Comparison of ENCODE assay signal across 18 cellular contexts in the genomic region with DNA sequence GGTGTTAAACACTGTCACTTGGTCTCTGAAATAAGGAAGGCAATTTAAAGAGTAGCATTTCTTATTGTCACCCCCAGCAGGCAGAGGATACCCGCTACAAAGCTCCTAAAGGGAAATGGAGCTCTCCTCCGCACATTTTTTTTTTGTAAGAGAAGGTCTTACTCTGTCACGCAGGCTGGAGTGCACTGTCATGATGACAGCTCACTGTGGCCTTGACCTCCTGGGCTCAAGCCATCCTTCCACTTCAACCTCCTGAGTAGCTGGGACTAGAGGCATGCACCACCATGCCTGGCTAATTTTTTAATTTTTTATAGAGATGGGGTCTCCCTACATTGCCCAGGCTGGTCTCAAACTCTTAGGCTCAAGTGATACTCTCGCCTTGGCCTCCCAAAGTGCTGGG.
"Had no signal": no experiment of that assay in that cellular context is flagged by ENCODE, and none has a peak within 500 bp of the region (broad histone marks: within the 10 kb centered on the region; RNA-seq: fewer than 3 reads in every experiment).

No MANE protein-coding gene starts in this region.

- H3K36me3 ChIP-seq: brain microvascular endothelial cell had no signal

- H3K27me3 ChIP-seq: ascending aorta, brain microvascular endothelial cell, esophagus squamous epithelium, gastroesophageal sphincter, tibial artery had no signal

- H3K9me3 ChIP-seq: ascending aorta, esophagus squamous epithelium, gastroesophageal sphincter, tibial artery had no signal

- ATAC-seq: activated T-cell treated with anti-CD3 and anti-CD28 coated beads, Interleukin-2, amount 50 U/mL, for 72 hours; gastroesophageal sphincter; natural killer cell treated with Interleukin-12 subunit alpha and Interleukin-12 subunit beta and Interleukin-15 and Interleukin-18, amount 100 ng/mL, for 72 hours; SK-N-SH treated with all-trans-retinoic acid at 6 μM for 48 hours; stimulated activated effector memory CD8-positive, alpha-beta T cell treated with anti-CD3 and anti-CD28 coated beads, Interleukin-12 subunit alpha, Interleukin-12 subunit beta, amount 100 ng/mL, for 72 hours; stimulated activated naive CD8-positive, alpha-beta T cell treated with anti-CD3 and anti-CD28 coated beads, Interleukin-15, amount 100 ng/mL, for 72 hours; T-cell had no signal

- DNase-seq: activated B cell treated with CpG ODN at 0.5 μM for 24 hours; activated CD4-positive, alpha-beta memory T cell treated with anti-CD3 and anti-CD28 coated beads, Interleukin-2, amount 10 ng/mL, durations not matched to agents 7 days and 5 days; activated CD4-positive, alpha-beta T cell treated with anti-CD3 and anti-CD28 coated beads for 4 hours; activated gamma-delta T cell; activated T-cell treated with anti-CD3 and anti-CD28 coated beads, Interleukin-2, amount 50 U/mL, for 72 hours; brain microvascular endothelial cell; endodermal cell; esophagus squamous epithelium; small intestine; stimulated activated CD4-positive, alpha-beta T cell treated with anti-CD3 and anti-CD28 coated beads, Interleukin-2, amount 100 ng/mL, for 24 hours; stimulated activated naive CD8-positive, alpha-beta T cell treated with anti-CD3 and anti-CD28 coated beads, Interleukin-15, amount 100 ng/mL, for 72 hours; T-cell; tibial artery had no signal

- H3K4me1 ChIP-seq: ascending aorta, esophagus squamous epithelium, gastroesophageal sphincter, tibial artery had no signal

- H3K4me3 ChIP-seq: ascending aorta, esophagus squamous epithelium, gastroesophageal sphincter, tibial artery had no signal

- H3K27ac ChIP-seq: ascending aorta, brain microvascular endothelial cell, esophagus squamous epithelium, gastroesophageal sphincter, tibial artery had no signal
